ENCODE assay signal across 1 cellular context in genomic region chr2:61713457-61713856, GRCh38.
TF ChIP-seq lines count a peak whose summit lies in the region.

No MANE protein-coding gene starts in this region.

TF ChIP-seq in HepG2, 621 proteins besides CTCF, POLR2A, EP300 and RAD21 (continued from another document):
- TF ChIP-seq ATF7 (IDR thresholded peaks at IDR 0.05) (0 out of 2 replicates have a peak, but pooled peaks have one; percentile 21), ATF7 (CRISPR knock-in tag; IDR thresholded peaks at IDR 0.05) (no peak)
